In the genomic region with DNA sequence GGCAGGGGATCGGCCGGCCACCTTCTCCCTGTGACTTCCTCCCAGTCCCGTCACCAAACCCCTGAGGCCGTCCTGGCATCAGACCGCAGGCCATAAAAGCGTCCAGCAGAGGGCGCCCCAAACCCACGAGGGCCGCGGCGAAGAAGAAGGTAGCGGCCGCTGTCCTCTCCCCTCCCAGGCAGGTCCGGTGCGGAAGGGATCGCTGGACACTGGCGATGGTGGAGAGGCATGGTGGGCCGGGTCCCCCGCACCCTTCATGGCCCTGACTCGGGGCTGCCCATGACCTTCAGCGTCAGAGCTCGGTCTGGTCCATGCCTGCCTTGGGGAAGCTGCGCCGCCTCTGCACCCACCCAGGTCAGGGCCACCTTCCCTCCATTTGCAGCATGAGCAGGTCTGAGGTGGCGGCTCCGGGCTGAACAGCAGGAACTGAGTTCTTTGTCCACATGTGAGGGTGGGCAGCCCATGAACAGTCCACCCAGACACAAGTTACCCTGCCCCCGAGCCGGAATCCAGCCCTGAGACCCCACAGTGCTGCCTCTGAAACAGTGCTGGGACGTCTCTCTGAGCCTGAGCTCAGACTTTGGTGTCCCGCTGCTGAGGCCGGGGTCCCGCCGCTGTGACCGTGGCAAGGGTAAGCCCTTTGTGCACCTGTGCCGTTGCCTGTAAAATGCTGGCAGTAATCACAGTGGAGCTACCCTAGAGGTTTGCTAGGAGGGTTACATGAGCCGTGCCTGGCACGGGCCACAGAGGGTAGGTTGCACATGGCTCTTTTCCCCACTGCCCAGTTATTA, we compare ENCODE assay signal across 1 cellular context.
TF ChIP-seq lines count a peak whose summit lies in the region.

No MANE protein-coding gene starts in this region.

TF ChIP-seq in HepG2, 621 proteins besides CTCF, POLR2A, EP300 and RAD21 (continued from another document and continues in another):
- TF ChIP-seq, protein P1, sequence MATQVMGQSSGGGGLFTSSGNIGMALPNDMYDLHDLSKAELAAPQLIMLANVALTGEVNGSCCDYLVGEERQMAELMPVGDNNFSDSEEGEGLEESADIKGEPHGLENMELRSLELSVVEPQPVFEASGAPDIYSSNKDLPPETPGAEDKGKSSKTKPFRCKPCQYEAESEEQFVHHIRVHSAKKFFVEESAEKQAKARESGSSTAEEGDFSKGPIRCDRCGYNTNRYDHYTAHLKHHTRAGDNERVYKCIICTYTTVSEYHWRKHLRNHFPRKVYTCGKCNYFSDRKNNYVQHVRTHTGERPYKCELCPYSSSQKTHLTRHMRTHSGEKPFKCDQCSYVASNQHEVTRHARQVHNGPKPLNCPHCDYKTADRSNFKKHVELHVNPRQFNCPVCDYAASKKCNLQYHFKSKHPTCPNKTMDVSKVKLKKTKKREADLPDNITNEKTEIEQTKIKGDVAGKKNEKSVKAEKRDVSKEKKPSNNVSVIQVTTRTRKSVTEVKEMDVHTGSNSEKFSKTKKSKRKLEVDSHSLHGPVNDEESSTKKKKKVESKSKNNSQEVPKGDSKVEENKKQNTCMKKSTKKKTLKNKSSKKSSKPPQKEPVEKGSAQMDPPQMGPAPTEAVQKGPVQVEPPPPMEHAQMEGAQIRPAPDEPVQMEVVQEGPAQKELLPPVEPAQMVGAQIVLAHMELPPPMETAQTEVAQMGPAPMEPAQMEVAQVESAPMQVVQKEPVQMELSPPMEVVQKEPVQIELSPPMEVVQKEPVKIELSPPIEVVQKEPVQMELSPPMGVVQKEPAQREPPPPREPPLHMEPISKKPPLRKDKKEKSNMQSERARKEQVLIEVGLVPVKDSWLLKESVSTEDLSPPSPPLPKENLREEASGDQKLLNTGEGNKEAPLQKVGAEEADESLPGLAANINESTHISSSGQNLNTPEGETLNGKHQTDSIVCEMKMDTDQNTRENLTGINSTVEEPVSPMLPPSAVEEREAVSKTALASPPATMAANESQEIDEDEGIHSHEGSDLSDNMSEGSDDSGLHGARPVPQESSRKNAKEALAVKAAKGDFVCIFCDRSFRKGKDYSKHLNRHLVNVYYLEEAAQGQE (IDR thresholded peaks at IDR 0.05; ENCODE audit: borderline replicate concordance in 1 of 2, low read depth in 1 of 2, low read length in 2 of 2), result no peak
- TF ChIP-seq, protein P2, sequence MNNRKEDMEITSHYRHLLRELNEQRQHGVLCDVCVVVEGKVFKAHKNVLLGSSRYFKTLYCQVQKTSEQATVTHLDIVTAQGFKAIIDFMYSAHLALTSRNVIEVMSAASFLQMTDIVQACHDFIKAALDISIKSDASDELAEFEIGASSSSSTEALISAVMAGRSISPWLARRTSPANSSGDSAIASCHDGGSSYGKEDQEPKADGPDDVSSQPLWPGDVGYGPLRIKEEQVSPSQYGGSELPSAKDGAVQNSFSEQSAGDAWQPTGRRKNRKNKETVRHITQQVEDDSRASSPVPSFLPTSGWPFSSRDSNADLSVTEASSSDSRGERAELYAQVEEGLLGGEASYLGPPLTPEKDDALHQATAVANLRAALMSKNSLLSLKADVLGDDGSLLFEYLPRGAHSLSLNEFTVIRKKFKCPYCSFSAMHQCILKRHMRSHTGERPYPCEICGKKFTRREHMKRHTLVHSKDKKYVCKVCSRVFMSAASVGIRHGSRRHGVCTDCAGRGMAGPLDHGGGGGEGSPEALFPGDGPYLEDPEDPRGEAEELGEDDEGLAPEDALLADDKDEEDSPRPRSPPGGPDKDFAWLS (CRISPR knock-in tag; IDR thresholded peaks at IDR 0.05; ENCODE audit: borderline replicate concordance), result no peak
- TF ChIP-seq, protein P3, sequence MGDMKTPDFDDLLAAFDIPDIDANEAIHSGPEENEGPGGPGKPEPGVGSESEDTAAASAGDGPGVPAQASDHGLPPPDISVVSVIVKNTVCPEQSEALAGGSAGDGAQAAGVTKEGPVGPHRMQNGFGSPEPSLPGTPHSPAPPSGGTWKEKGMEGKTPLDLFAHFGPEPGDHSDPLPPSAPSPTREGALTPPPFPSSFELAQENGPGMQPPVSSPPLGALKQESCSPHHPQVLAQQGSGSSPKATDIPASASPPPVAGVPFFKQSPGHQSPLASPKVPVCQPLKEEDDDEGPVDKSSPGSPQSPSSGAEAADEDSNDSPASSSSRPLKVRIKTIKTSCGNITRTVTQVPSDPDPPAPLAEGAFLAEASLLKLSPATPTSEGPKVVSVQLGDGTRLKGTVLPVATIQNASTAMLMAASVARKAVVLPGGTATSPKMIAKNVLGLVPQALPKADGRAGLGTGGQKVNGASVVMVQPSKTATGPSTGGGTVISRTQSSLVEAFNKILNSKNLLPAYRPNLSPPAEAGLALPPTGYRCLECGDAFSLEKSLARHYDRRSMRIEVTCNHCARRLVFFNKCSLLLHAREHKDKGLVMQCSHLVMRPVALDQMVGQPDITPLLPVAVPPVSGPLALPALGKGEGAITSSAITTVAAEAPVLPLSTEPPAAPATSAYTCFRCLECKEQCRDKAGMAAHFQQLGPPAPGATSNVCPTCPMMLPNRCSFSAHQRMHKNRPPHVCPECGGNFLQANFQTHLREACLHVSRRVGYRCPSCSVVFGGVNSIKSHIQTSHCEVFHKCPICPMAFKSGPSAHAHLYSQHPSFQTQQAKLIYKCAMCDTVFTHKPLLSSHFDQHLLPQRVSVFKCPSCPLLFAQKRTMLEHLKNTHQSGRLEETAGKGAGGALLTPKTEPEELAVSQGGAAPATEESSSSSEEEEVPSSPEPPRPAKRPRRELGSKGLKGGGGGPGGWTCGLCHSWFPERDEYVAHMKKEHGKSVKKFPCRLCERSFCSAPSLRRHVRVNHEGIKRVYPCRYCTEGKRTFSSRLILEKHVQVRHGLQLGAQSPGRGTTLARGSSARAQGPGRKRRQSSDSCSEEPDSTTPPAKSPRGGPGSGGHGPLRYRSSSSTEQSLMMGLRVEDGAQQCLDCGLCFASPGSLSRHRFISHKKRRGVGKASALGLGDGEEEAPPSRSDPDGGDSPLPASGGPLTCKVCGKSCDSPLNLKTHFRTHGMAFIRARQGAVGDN (CRISPR knock-in tag; IDR thresholded peaks at IDR 0.05), result peak; percentile 95
- no peak for TF ChIP-seq DNMT1 (CRISPR knock-in tag; IDR thresholded peaks at IDR 0.05)
- TF ChIP-seq HDAC2 (CRISPR knock-in tag; IDR thresholded peaks at IDR 0.05), result peak; percentile 67; the same call in 1 of the 2 replicates
- no peak for TF ChIP-seq YY1 (IDR thresholded peaks at IDR 0.05; ENCODE audit: insufficient read depth, insufficient replicate concordance, low read depth, low read length)
- TF ChIP-seq MLLT10 (CRISPR knock-in tag; IDR thresholded peaks at IDR 0.05), result no peak
- TF ChIP-seq ZNF776 (CRISPR knock-in tag; IDR thresholded peaks at IDR 0.05), result peak; percentile 85; the same call in 1 of the 2 replicates
- TF ChIP-seq ZNF484 (CRISPR knock-in tag; IDR thresholded peaks at IDR 0.05; ENCODE audit: borderline replicate concordance, low read depth), result no peak
- TF ChIP-seq SSRP1 (CRISPR knock-in tag; IDR thresholded peaks at IDR 0.05), result peak; percentile 81; the same call in 1 of the 2 replicates
- no peak for TF ChIP-seq FOXP1 (IDR thresholded peaks at IDR 0.05)
- TF ChIP-seq FOXP1 (CRISPR knock-in tag; IDR thresholded peaks at IDR 0.05), result no peak
- TF ChIP-seq, protein P4, sequence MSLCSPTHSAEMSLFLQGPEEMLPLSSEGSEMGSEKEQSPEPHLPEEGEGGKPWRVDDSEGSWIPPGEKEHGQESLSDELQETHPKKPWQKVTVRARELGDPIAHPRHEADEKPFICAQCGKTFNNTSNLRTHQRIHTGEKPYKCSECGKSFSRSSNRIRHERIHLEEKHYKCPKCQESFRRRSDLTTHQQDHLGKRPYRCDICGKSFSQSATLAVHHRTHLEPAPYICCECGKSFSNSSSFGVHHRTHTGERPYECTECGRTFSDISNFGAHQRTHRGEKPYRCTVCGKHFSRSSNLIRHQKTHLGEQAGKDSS (CRISPR knock-in tag; IDR thresholded peaks at IDR 0.05; ENCODE audit: borderline replicate concordance, low read depth), result no peak; the same call in 1 of the 2 replicates
- TF ChIP-seq, protein P5, sequence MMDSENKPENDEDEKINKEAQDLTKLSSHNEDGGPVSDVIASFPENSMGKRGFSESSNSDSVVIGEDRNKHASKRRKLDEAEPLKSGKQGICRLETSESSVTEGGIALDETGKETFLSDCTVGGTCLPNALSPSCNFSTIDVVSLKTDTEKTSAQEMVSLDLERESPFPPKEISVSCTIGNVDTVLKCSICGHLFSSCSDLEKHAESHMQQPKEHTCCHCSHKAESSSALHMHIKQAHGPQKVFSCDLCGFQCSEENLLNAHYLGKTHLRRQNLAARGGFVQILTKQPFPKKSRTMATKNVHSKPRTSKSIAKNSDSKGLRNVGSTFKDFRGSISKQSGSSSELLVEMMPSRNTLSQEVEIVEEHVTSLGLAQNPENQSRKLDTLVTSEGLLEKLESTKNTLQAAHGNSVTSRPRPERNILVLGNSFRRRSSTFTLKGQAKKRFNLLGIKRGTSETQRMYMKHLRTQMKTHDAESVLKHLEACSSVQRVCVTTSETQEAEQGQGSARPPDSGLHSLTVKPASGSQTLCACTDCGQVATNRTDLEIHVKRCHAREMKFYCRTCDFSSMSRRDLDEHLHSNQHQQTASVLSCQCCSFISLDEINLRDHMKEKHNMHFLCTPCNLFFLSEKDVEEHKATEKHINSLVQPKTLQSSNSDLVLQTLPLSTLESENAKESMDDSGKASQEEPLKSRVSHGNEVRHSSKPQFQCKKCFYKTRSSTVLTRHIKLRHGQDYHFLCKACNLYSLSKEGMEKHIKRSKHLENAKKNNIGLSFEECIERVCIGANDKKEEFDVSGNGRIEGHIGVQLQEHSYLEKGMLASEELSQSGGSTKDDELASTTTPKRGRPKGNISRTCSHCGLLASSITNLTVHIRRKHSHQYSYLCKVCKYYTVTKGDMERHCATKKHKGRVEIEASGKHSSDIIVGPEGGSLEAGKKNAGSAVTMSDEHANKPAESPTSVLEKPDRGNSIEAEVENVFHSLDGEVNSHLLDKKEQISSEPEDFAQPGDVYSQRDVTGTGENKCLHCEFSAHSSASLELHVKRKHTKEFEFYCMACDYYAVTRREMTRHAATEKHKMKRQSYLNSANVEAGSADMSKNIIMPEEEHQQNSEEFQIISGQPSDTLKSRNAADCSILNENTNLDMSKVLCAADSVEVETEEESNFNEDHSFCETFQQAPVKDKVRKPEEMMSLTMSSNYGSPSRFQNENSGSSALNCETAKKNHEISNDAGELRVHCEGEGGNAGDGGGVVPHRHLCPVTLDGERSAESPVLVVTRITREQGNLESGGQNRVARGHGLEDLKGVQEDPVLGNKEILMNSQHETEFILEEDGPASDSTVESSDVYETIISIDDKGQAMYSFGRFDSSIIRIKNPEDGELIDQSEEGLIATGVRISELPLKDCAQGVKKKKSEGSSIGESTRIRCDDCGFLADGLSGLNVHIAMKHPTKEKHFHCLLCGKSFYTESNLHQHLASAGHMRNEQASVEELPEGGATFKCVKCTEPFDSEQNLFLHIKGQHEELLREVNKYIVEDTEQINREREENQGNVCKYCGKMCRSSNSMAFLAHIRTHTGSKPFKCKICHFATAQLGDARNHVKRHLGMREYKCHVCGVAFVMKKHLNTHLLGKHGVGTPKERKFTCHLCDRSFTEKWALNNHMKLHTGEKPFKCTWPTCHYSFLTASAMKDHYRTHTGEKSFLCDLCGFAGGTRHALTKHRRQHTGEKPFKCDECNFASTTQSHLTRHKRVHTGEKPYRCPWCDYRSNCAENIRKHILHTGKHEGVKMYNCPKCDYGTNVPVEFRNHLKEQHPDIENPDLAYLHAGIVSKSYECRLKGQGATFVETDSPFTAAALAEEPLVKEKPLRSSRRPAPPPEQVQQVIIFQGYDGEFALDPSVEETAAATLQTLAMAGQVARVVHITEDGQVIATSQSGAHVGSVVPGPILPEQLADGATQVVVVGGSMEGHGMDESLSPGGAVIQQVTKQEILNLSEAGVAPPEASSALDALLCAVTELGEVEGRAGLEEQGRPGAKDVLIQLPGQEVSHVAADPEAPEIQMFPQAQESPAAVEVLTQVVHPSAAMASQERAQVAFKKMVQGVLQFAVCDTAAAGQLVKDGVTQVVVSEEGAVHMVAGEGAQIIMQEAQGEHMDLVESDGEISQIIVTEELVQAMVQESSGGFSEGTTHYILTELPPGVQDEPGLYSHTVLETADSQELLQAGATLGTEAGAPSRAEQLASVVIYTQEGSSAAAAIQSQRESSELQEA (CRISPR knock-in tag; IDR thresholded peaks at IDR 0.05; ENCODE audit: not compliant biosample characterization), result peak; percentile 92
- peak; percentile 70 for TF ChIP-seq THAP11 (CRISPR knock-in tag; IDR thresholded peaks at IDR 0.05)
- TF ChIP-seq CBFB (CRISPR knock-in tag; IDR thresholded peaks at IDR 0.05), result peak; percentile 90
- TF ChIP-seq, protein P6, sequence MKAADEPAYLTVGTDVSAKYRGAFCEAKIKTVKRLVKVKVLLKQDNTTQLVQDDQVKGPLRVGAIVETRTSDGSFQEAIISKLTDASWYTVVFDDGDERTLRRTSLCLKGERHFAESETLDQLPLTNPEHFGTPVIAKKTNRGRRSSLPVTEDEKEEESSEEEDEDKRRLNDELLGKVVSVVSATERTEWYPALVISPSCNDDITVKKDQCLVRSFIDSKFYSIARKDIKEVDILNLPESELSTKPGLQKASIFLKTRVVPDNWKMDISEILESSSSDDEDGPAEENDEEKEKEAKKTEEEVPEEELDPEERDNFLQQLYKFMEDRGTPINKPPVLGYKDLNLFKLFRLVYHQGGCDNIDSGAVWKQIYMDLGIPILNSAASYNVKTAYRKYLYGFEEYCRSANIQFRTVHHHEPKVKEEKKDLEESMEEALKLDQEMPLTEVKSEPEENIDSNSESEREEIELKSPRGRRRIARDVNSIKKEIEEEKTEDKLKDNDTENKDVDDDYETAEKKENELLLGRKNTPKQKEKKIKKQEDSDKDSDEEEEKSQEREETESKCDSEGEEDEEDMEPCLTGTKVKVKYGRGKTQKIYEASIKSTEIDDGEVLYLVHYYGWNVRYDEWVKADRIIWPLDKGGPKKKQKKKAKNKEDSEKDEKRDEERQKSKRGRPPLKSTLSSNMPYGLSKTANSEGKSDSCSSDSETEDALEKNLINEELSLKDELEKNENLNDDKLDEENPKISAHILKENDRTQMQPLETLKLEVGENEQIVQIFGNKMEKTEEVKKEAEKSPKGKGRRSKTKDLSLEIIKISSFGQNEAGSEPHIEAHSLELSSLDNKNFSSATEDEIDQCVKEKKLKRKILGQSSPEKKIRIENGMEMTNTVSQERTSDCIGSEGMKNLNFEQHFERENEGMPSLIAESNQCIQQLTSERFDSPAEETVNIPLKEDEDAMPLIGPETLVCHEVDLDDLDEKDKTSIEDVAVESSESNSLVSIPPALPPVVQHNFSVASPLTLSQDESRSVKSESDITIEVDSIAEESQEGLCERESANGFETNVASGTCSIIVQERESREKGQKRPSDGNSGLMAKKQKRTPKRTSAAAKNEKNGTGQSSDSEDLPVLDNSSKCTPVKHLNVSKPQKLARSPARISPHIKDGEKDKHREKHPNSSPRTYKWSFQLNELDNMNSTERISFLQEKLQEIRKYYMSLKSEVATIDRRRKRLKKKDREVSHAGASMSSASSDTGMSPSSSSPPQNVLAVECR (CRISPR knock-in tag; IDR thresholded peaks at IDR 0.05; ENCODE audit: borderline replicate concordance), result peak; percentile 77; the same call in 1 of the 2 replicates
